Comparison of ENCODE assay signal across 27 cellular contexts in the genomic region with DNA sequence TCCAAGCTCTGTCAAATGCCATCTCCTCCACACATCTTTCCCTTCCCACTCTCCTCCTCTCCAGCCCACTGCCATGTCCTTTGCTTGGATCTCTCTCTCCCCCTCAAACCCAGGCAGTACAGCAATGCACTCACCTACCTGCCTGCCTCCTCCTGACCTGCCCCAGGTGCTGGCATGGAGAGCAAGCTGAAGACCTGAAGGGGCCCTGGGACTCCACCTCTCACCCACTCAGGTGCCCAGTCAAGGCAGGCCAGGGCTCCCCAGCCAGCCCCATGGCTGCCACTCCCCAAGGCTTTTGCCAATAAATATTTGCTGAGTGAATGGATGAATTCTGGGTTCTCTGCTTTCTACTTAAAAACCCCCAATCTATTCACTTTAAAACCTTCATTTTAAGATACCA. TPM values are rescaled to one million over a fixed set of nuclear protein-coding genes. Genes with fewer than 3 reads are reported as not detected.
A peak's percentile ranks its signal among the peaks of the same experiment; 100 is the strongest.
DNase-seq lines count a peak whose midpoint lies in the region; ATAC-seq, FAIRE-seq and TF ChIP-seq lines count a peak whose summit lies in the region.
"Had no signal": no experiment of that assay in that cellular context is flagged by ENCODE, and none has a peak within 500 bp of the region (broad histone marks: within the 10 kb centered on the region; RNA-seq: fewer than 3 reads in every experiment).

No MANE protein-coding gene starts in this region.

- no peak overlapping the region; the same call in 2 of the 3 replicates for H3K4me3 Mint-ChIP-seq in GM23338
- H3K4me3 Mint-ChIP-seq: CD4-positive, alpha-beta memory T cell had no signal

- peak overlapping the region; percentile 78 for H4K8ac ChIP-seq in trophoblast cell (ENCODE audit: low read depth, low read length)

- H3K9me3 Mint-ChIP-seq in GM23338 = no peaks in the 10 kb centered on the region
- H3K9me3 Mint-ChIP-seq: CD4-positive, alpha-beta memory T cell had no signal

- H3K4me2 ChIP-seq in GM23338 = no peak overlapping the region
- H3K4me2 ChIP-seq in PC-3 (ENCODE audit: low read length) = peak overlapping the region; percentile 53
- H3K4me2 ChIP-seq in trophoblast cell (ENCODE audit: low read length) = no peak overlapping the region
- H3K4me2 ChIP-seq: SK-N-SH had no signal

- H4K12ac ChIP-seq in trophoblast cell (ENCODE audit: low read depth, low read length) = peak overlapping the region; percentile 26

- no TSS peak for BruUV-seq in PC-3 (replicated peaks; lab: Mats Ljungman, UMichigan)

- H3K4me3 ChIP-seq in GM23338 = no peak overlapping the region
- no peak overlapping the region for H3K4me3 ChIP-seq in PC-3 (ENCODE audit: low read length)
- H3K4me3 ChIP-seq in trophoblast cell (ENCODE audit: low read depth, low read length) = no peak overlapping the region

- H3K79me2 ChIP-seq in GM23338 (replicated peaks; ENCODE audit: insufficient read depth) = no peaks in the 10 kb centered on the region
- no peaks in the 10 kb centered on the region for H3K79me2 ChIP-seq in PC-3 (ENCODE audit: low read length)
- no peaks in the 10 kb centered on the region for H3K79me2 ChIP-seq in trophoblast cell (ENCODE audit: control insufficient read depth, insufficient read depth, low read length, poor library complexity)

- FAIRE-seq in HTR-8/SVneo (lab: Jason Lieb, UNC) = no peak
- FAIRE-seq: GM12891 had no signal

- POLR2A ChIA-PET in PC-3 (lab: Charles Lee; ENCODE audit: unreplicated experiment) = interaction anchor here (0.5 kb wide), 1 partner anchor 13 kb away, joined by 3 read pairs; a partner anchor contains a TSS

- no peak overlapping the region for H3K18ac ChIP-seq in trophoblast cell (ENCODE audit: low read length)

- H2AFZ ChIP-seq in GM23338 (no peak overlapping the region), PC-3 (ENCODE audit: low read length) (no peak overlapping the region), trophoblast cell (ENCODE audit: insufficient read depth, low read length, poor library complexity) (peak overlapping the region; percentile 83)

- H2BK120ac ChIP-seq in trophoblast cell (ENCODE audit: insufficient read depth, low read length, poor library complexity) = peak overlapping the region; percentile 68

- no peaks in the 10 kb centered on the region for H3K9me3 ChIP-seq in PC-3 (ENCODE audit: low read length)
- H3K9me3 ChIP-seq in trophoblast cell (ENCODE audit: insufficient read depth, low read depth, low read length) = no peaks in the 10 kb centered on the region
- H3K9me3 ChIP-seq: Caco-2, SK-N-SH had no signal

- peaks cover 3% of the 10 kb centered on the region; the same call in 1 of the 3 replicates for H3K36me3 Mint-ChIP-seq in GM23338 (ENCODE audit: low read depth)
- H3K36me3 Mint-ChIP-seq: CD4-positive, alpha-beta memory T cell had no signal

- no peak overlapping the region for H3K27ac ChIP-seq in GM23338 (ENCODE audit: low read depth)
- H3K27ac ChIP-seq in PC-3 (ENCODE audit: low read length) = peak overlapping the region; percentile 98
- peak overlapping the region; percentile 97 for H3K27ac ChIP-seq in epithelial cell of prostate
- H3K27ac ChIP-seq in trophoblast cell (ENCODE audit: low read depth, low read length) = no peak overlapping the region

- 0 out of 2 replicates have a peak overlapping the region, but pooled peaks have one; percentile 67 for H3K27ac Mint-ChIP-seq in GM23338
- H3K27ac Mint-ChIP-seq: CD4-positive, alpha-beta memory T cell had no signal

- no peak for TF ChIP-seq CTCF in GM23338 (conservative IDR thresholded peaks at IDR 0.05; ENCODE audit: low read depth in 2 of 2)
- TF ChIP-seq CTCF in PC-3 (conservative IDR thresholded peaks at IDR 0.05; ENCODE audit: low read depth, low read length) = no peak

- H3K36me3 ChIP-seq in GM23338 (ENCODE audit: insufficient read depth) = no peaks in the 10 kb centered on the region
- no peaks in the 10 kb centered on the region for H3K36me3 ChIP-seq in PC-3 (ENCODE audit: low read depth, low read length)
- H3K36me3 ChIP-seq in trophoblast cell (ENCODE audit: control insufficient read depth in 1 of 2, insufficient read depth in 2 of 2, low read length in 2 of 2) = no peaks in the 10 kb centered on the region

- CTCF ChIA-PET in PC-3 (lab: Charles Lee) = no interaction called here

- ATAC-seq in GM23338 = peak; percentile 33; the same call in 2 of the 3 replicates
- ATAC-seq in PC-3 = no peak
- no peak for ATAC-seq in HG03196 (IDR thresholded peaks at IDR 0.05; ENCODE audit: unreplicated experiment)
- ATAC-seq: Panc1 had no signal

- peak overlapping the region; percentile 53 for H3K14ac ChIP-seq in trophoblast cell (ENCODE audit: low read length)

- peak overlapping the region; percentile 72 for H2AK5ac ChIP-seq in trophoblast cell (ENCODE audit: low read length)

- no peak for DNase-seq in GM23338 (ENCODE audit: low spot score)
- DNase-seq in PC-3 = peak; percentile 22
- DNase-seq in epithelial cell of prostate (ENCODE audit: low read depth, low spot score) = no peak
- DNase-seq in trophoblast cell = no peak
- no peak for DNase-seq in HTR-8/SVneo (ENCODE audit: insufficient read length, low spot score)
- no peak for DNase-seq in SW480 (ENCODE audit: low spot score)
- DNase-seq: C1 segment of cervical spinal cord; Caco-2; CD4-positive, alpha-beta memory T cell; DMS 273 treated with DMSO at 0.1 percent for 48 hours; DMS79; EL; GDM1; GOT3; KG1; NCI-H1048; NCI-H1417; NCI-H1694; NCI-H2029 treated with DMSO at 0.1 percent for 48 hours; NCI-H2227 treated with DMSO at 0.1 percent for 48 hours; NCI-H526 treated with DMSO at 0.1 percent for 48 hours; SIG-M5; SK-N-SH; SW 1271 had no signal

- peaks cover 32% of the 10 kb centered on the region; the same call in 1 of the 2 replicates for H3K4me1 ChIP-seq in GM23338 (ENCODE audit: insufficient read depth)
- peaks cover 74% of the 10 kb centered on the region for H3K4me1 ChIP-seq in PC-3 (ENCODE audit: insufficient read depth, low read length)
- peaks cover 4% of the 10 kb centered on the region in 2 experiments for H3K4me1 ChIP-seq in trophoblast cell (ENCODE audit: control insufficient read depth in 1 of 2, insufficient read depth in 2 of 2, low read length in 2 of 2)

- H3K4ac ChIP-seq in trophoblast cell (ENCODE audit: low read depth, low read length) = peak overlapping the region; percentile 75

- no peaks in the 10 kb centered on the region for H3K27me3 Mint-ChIP-seq in GM23338 (ENCODE audit: insufficient read depth, low read depth, poor library complexity)
- H3K27me3 Mint-ChIP-seq: CD4-positive, alpha-beta memory T cell had no signal

- H3K27me3 ChIP-seq in GM23338 (ENCODE audit: insufficient read depth) = no peaks in the 10 kb centered on the region
- no peaks in the 10 kb centered on the region for H3K27me3 ChIP-seq in PC-3 (ENCODE audit: low read length)
- no peaks in the 10 kb centered on the region for H3K27me3 ChIP-seq in trophoblast cell (ENCODE audit: insufficient read depth, low read length)

- no peaks in the 10 kb centered on the region for H3F3A ChIP-seq in GM23338 (replicated peaks; ENCODE audit: low read depth)
- H3F3A ChIP-seq in PC-3 (ENCODE audit: low read length, unreplicated experiment) = peaks cover 5% of the 10 kb centered on the region

- H3K9ac ChIP-seq in PC-3 (ENCODE audit: low read length) = 0 out of 2 replicates have a peak overlapping the region, but pooled peaks have one; percentile 79
- H3K9ac ChIP-seq in trophoblast cell (ENCODE audit: low read length) = no peak overlapping the region
- H3K9ac ChIP-seq: SK-N-SH had no signal

- intact Hi-C loops in PC-3 (cut with micrococcal nuclease) = no loop called here

- H3K9me2 ChIP-seq in GM23338 (ENCODE audit: insufficient read depth) = no peaks in the 10 kb centered on the region
- no peaks in the 10 kb centered on the region for H3K9me2 ChIP-seq in PC-3 (replicated peaks; ENCODE audit: low read length)
- H3K9me2 ChIP-seq: SK-N-SH had no signal

- no peak overlapping the region for H2BK5ac ChIP-seq in trophoblast cell (ENCODE audit: low read depth, low read length, poor library complexity)

- H4K20me1 ChIP-seq in GM23338 (replicated peaks; ENCODE audit: insufficient read depth) = no peaks in the 10 kb centered on the region
- H4K20me1 ChIP-seq in PC-3 (ENCODE audit: low read length) = no peaks in the 10 kb centered on the region

- peaks cover 3% of the 10 kb centered on the region for H3K79me1 ChIP-seq in trophoblast cell (ENCODE audit: low read length)

- peak overlapping the region; percentile 77 for H2BK12ac ChIP-seq in trophoblast cell (ENCODE audit: low read length)

- peaks cover 23% of the 10 kb centered on the region for H3K4me1 Mint-ChIP-seq in GM23338
- H3K4me1 Mint-ChIP-seq: CD4-positive, alpha-beta memory T cell had no signal

- no peak overlapping the region for H3K23ac ChIP-seq in trophoblast cell (ENCODE audit: low read length)

- peak overlapping the region; percentile 87 for H4K91ac ChIP-seq in trophoblast cell (ENCODE audit: low read depth, low read length)

TF ChIP-seq in GM23338, 12 proteins besides CTCF, POLR2A, EP300 and RAD21 (continues in another document):
- TF ChIP-seq ZNF331 (CRISPR knock-in tag; IDR thresholded peaks at IDR 0.05; ENCODE audit: low read depth) (no peak), POLR2AphosphoS5 (IDR thresholded peaks at IDR 0.05; ENCODE audit: low read depth) (no peak), EZH2phosphoT487 (IDR thresholded peaks at IDR 0.05; ENCODE audit: unreplicated experiment) (no peak), NANOG (IDR thresholded peaks at IDR 0.05; ENCODE audit: borderline replicate concordance) (no peak), ZNF114 (CRISPR knock-in tag; IDR thresholded peaks at IDR 0.05) (no peak)
- TF ChIP-seq, protein P1, sequence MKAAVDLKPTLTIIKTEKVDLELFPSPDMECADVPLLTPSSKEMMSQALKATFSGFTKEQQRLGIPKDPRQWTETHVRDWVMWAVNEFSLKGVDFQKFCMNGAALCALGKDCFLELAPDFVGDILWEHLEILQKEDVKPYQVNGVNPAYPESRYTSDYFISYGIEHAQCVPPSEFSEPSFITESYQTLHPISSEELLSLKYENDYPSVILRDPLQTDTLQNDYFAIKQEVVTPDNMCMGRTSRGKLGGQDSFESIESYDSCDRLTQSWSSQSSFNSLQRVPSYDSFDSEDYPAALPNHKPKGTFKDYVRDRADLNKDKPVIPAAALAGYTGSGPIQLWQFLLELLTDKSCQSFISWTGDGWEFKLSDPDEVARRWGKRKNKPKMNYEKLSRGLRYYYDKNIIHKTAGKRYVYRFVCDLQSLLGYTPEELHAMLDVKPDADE (IDR thresholded peaks at IDR 0.05) = no peak

RNA-seq across cellular contexts. Expression of a gene that starts 12.6 kb away (rescaled TPM):
- total RNA-seq in GM23338 (2014; rRNA removed; shearing (Covaris generic)) = 23.7 and 23.9 TPM in 2 replicates
- polyA plus RNA-seq in GM23338 (2016; fragmentation: Nextera tagmentation; extraction: Ambion mirVana) = 8.0 and 9.2 TPM in 2 replicates
- total RNA-seq in PC-3 (2014; rRNA removed) = 24.6 and 35.5 TPM in 2 replicates
- 12.9 and 14.4 TPM in 2 replicates for polyA plus RNA-seq in trophoblast cell (2013)

Comparison
In these comparisons a context has a peak if more than half of its experiments do, and no peak if none do; other contexts are left out.
1. H3K27ac ChIP-seq: peak in PC-3 (single experiment) and epithelial cell of prostate (single experiment); none in GM23338 (single experiment) and trophoblast cell (single experiment).